ENCODE assay signal across 8 cellular contexts in the genomic region with DNA sequence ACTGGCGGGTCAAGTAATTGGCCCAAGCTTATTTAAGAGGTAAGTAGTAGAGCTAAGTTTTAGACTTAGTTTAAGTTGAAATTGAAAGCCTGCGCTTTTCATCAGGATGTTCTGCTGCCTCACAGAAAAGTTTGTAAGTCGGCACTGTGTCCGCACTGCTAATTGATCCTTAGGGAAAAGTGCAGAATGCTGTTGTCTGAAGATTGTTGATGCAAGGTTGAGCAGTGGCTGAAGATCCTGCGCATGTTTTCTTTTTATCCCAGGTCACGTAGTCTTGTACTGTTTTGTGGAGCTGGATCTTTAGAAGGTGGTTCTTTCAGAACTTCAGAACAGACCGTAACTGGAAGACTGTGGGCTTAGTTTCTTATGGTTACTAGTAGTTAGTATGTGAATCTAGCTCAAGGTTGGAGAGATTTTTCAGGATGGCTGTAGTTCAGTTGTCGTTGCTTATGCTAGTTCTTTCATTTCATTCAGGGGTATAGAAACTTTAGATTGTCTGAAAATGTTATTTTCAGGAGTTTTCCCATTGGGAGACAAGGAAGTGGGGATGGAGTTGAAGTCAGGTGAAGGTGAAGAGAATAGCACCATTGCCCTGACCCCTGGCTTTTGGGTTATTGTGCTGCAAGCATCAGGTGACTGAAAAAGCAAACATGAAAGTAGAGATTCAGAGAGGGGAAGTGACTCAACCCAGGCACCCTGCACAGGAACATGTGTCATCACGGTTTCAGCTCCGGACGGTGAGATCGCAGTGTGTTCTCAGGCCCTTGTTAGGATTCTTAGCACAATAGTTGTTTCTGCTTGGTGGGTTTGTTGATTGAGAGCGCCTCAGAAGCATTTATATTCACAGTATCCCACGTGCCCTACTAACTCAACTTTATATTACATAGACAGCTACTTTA. TPM values are rescaled to one million over a fixed set of nuclear protein-coding genes. Genes with fewer than 3 reads are reported as not detected.
DNase-seq lines count a peak whose midpoint lies in the region; ATAC-seq and TF ChIP-seq lines count a peak whose summit lies in the region.

No MANE protein-coding gene starts in this region.

- BruUV-seq in PC-3 (replicated peaks; lab: Mats Ljungman, UMichigan): no TSS peak

- H3K9me3 ChIP-seq in PC-3 (ENCODE audit: low read length): no peaks in the 10 kb centered on the region
- H3K9me3 ChIP-seq in gastroesophageal sphincter: no peaks in the 10 kb centered on the region

- H3K27ac ChIP-seq in PC-3 (ENCODE audit: low read length) (peak overlapping the region; percentile 96), gastroesophageal sphincter (peak overlapping the region; percentile 44 to 74 (median 67))

- no peaks in the 10 kb centered on the region for H3K27me3 ChIP-seq in PC-3 (ENCODE audit: low read length)
- no peaks in the 10 kb centered on the region for H3K27me3 ChIP-seq in gastroesophageal sphincter

- H3K36me3 ChIP-seq in PC-3 (ENCODE audit: low read depth, low read length): no peaks in the 10 kb centered on the region
- no peaks in the 10 kb centered on the region for H3K36me3 ChIP-seq in gastroesophageal sphincter

- no peaks in the 10 kb centered on the region for H4K20me1 ChIP-seq in PC-3 (ENCODE audit: low read length)

- CTCF ChIA-PET in PC-3 (lab: Charles Lee): interaction anchor here (1.5 to 3.0 kb wide), 2 partner anchors 9 to 82 kb away, joined by 6 to 19 read pairs; no protein-coding TSS in a partner anchor

- TF ChIP-seq CTCF in PC-3 (conservative IDR thresholded peaks at IDR 0.05; ENCODE audit: low read depth, low read length): no peak
- TF ChIP-seq CTCF in gastroesophageal sphincter (IDR thresholded peaks at IDR 0.05): no peak

- H3K4me3 ChIP-seq in PC-3 (ENCODE audit: low read length): no peak overlapping the region
- H3K4me3 ChIP-seq in gastroesophageal sphincter: peak overlapping the region in 1 of 2 donors; percentile 17

- peaks cover 5% of the 10 kb centered on the region for H3F3A ChIP-seq in PC-3 (ENCODE audit: low read length, unreplicated experiment)

- peak; percentile 97 for ATAC-seq in GM18909 (IDR thresholded peaks at IDR 0.05; ENCODE audit: poor library complexity, unreplicated experiment)
- ATAC-seq in HG03108 (IDR thresholded peaks at IDR 0.05; ENCODE audit: unreplicated experiment): peak; percentile 95
- ATAC-seq in PC-3: peak; percentile 87
- ATAC-seq in gastroesophageal sphincter: peak; percentile 79

- no peak overlapping the region for H2AFZ ChIP-seq in PC-3 (ENCODE audit: low read length)

- H3K9ac ChIP-seq in PC-3 (ENCODE audit: low read length): peak overlapping the region; percentile 82

- H3K9me2 ChIP-seq in PC-3 (replicated peaks; ENCODE audit: low read length): no peaks in the 10 kb centered on the region

- H3K79me2 ChIP-seq in PC-3 (ENCODE audit: low read length): peaks cover 91% of the 10 kb centered on the region

- no peak for TF ChIP-seq EP300 in gastroesophageal sphincter (IDR thresholded peaks at IDR 0.05)

- no peak for TF ChIP-seq POLR2A in gastroesophageal sphincter (IDR thresholded peaks at IDR 0.05)

- peak; percentile 79 for DNase-seq in AG08395 (ENCODE audit: low spot score)
- DNase-seq in PC-3: peak; percentile 94
- DNase-seq in activated T-cell treated with anti-CD3 and anti-CD28 coated beads, Interleukin-2, amount 50 U/mL, for 48 hours: peak; percentile 74 to 79
- peak; percentile 97 for DNase-seq in renal cortical epithelial cell (ENCODE audit: low read depth)
- no peak for DNase-seq in NCI-H2227 (lab: John Stamatoyannopoulos, UW; ENCODE audit: unreplicated experiment)

- H3K4me1 ChIP-seq in PC-3 (ENCODE audit: insufficient read depth, low read length) (peaks cover 66% of the 10 kb centered on the region), gastroesophageal sphincter (peaks cover 7 to 79% (median 12%) of the 10 kb centered on the region in 3 donors)

- WGBS in gastroesophageal sphincter (ENCODE audit: low coverage in 1 of 2), 2 donors: 51 to 53% methylated on average over 14 of the region's 14 CpGs

- peak overlapping the region; percentile 78 for H3K4me2 ChIP-seq in PC-3 (ENCODE audit: low read length)

- intact Hi-C loops in PC-3 (cut with micrococcal nuclease): loop anchor here (1.0 to 10.0 kb wide), 4 partner anchors 32 to 172 kb away; a partner anchor contains a TSS

- POLR2A ChIA-PET in PC-3 (lab: Charles Lee; ENCODE audit: unreplicated experiment): interaction anchor here (0.6 kb wide), 3 partner anchors 19 to 46 kb away, joined by 3 to 7 read pairs (median 3); no protein-coding TSS in a partner anchor

RNA-seq across cellular contexts. Expression of a gene that starts 32.8 kb away (rescaled TPM):
- 36.8 and 46.8 TPM in 2 replicates for total RNA-seq in PC-3 (2014; rRNA removed)
- 100 to 1,000 TPM; 196 to 252 (median 215) TPM for total RNA-seq in gastroesophageal sphincter
- 54.2 and 152 TPM in 2 replicates for total RNA-seq in renal cortical epithelial cell
